15 cellular contexts compared by ENCODE assay signal in genomic region chr11:10911907-10912306, GRCh38.
"Had no signal": no experiment of that assay in that cellular context is flagged by ENCODE, and none has a peak within 500 bp of the region (broad histone marks: within the 10 kb centered on the region; RNA-seq: fewer than 3 reads in every experiment).

No MANE protein-coding gene starts in this region.

- DNase-seq: activated CD4-positive, alpha-beta T cell treated with anti-CD3 and anti-CD28 coated beads for 48 hours; activated CD8-positive, alpha-beta memory T cell treated with anti-CD3 and anti-CD28 coated beads, Interleukin-2, amount 50 U/mL, for 48 hours; activated CD8-positive, alpha-beta T cell treated with anti-CD3 and anti-CD28 coated beads, Interleukin-2, amount 10 ng/mL, durations not matched to agents 7 days and 5 days; aorta; caudate nucleus; colonic mucosa; effector CD4-positive, alpha-beta T cell; gastrocnemius medialis; stimulated activated CD4-positive, alpha-beta T cell treated with anti-CD3 and anti-CD28 coated beads, Interleukin-4, amount 100 ng/mL, for 1 hour; stimulated activated CD8-positive, alpha-beta memory T cell treated with anti-CD3 and anti-CD28 coated beads, Interleukin-4, amount 100 ng/mL, for 48 hours; stimulated activated naive CD8-positive, alpha-beta T cell treated with anti-CD3 and anti-CD28 coated beads, Interleukin-15, Interleukin-2, amounts not matched to agents 100 U/mL and 50 U/mL, for 24 hours; upper lobe of left lung had no signal

- H3K79me2 ChIP-seq: hepatocyte had no signal

- H3K36me3 ChIP-seq: colonic mucosa, gastrocnemius medialis, upper lobe of left lung had no signal

- H3K27me3 ChIP-seq: colonic mucosa, gastrocnemius medialis, hepatocyte, upper lobe of left lung had no signal

- H3K4me2 ChIP-seq: hepatocyte had no signal

- H3K27ac ChIP-seq: colonic mucosa, gastrocnemius medialis, hepatocyte, upper lobe of left lung had no signal

- H3K4me3 ChIP-seq: colonic mucosa, gastrocnemius medialis, hepatocyte, lung, upper lobe of left lung had no signal

- H3K9me3 ChIP-seq: colonic mucosa, gastrocnemius medialis, upper lobe of left lung had no signal

- H2AFZ ChIP-seq: hepatocyte had no signal

- ATAC-seq: activated CD8-positive, alpha-beta T cell treated with anti-CD3 and anti-CD28 coated beads, Interleukin-2, amount 10 ng/mL, durations not matched to agents 7 days and 5 days; gastrocnemius medialis; natural killer cell treated with Interleukin-12 subunit alpha and Interleukin-12 subunit beta and Interleukin-15 and Interleukin-18, amount 100 ng/mL, for 72 hours; stimulated activated naive CD8-positive, alpha-beta T cell treated with anti-CD3 and anti-CD28 coated beads, Interleukin-15, Interleukin-2, amounts not matched to agents 100 U/mL and 50 U/mL, for 24 hours had no signal

- H3K4me1 ChIP-seq: colonic mucosa had no signal
